2 cellular contexts compared by ENCODE assay signal in genomic region chr6:88728756-88729155, GRCh38.
TF ChIP-seq lines count a peak whose summit lies in the region.

No MANE protein-coding gene starts in this region.

TF ChIP-seq in GM23338, 12 proteins besides CTCF, POLR2A, EP300 and RAD21 (continued from another document):
- TF ChIP-seq ZNF462 (CRISPR knock-in tag; IDR thresholded peaks at IDR 0.05) (peak; percentile 39; the same call in 1 of the 2 replicates), NANOG (IDR thresholded peaks at IDR 0.05; ENCODE audit: borderline replicate concordance) (peak; percentile 58), REST (IDR thresholded peaks at IDR 0.05; ENCODE audit: unreplicated experiment) (no peak), ETS1 (IDR thresholded peaks at IDR 0.05) (no peak)
TF ChIP-seq in GM23338: peak in this region for 2.

TF ChIP-seq in H1, 55 proteins besides CTCF, POLR2A, EP300 and RAD21 (continued from another document):
- TF ChIP-seq MAX (IDR thresholded peaks at IDR 0.05): no peak
- no peak for TF ChIP-seq SAP30 (IDR thresholded peaks at IDR 0.05; ENCODE audit: insufficient read depth, insufficient replicate concordance, low read length)
- TF ChIP-seq ASH2L (IDR thresholded peaks at IDR 0.05; ENCODE audit: low read length): no peak
- TF ChIP-seq CHD7 (IDR thresholded peaks at IDR 0.05; ENCODE audit: insufficient replicate concordance, low read length): peak; percentile 91
- TF ChIP-seq KDM4A (IDR thresholded peaks at IDR 0.05; ENCODE audit: low read depth, low read length, severe bottlenecking): no peak
- no peak for TF ChIP-seq TAF1 (IDR thresholded peaks at IDR 0.05; ENCODE audit: low read depth, low read length)
- no peak for TF ChIP-seq TAF7 (optimal IDR thresholded peaks at IDR 0.05; ENCODE audit: borderline replicate concordance, low read depth, low read length)
- no peak for TF ChIP-seq RXRA (IDR thresholded peaks at IDR 0.05; ENCODE audit: insufficient read depth, low read depth, low read length)
TF ChIP-seq in H1: peak in this region for 5.
